ENCODE assay signal across 11 cellular contexts in genomic region chr2:120879401-120880295, GRCh38.
DNase-seq lines count a peak whose midpoint lies in the region; ATAC-seq and TF ChIP-seq lines count a peak whose summit lies in the region.
"Had no signal": no experiment of that assay in that cellular context is flagged by ENCODE, and none has a peak within 500 bp of the region (broad histone marks: within the 10 kb centered on the region; RNA-seq: fewer than 3 reads in every experiment).

No MANE protein-coding gene starts in this region.

- DNase-seq in MG63 (peak; percentile 35), astrocyte of the spinal cord (ENCODE audit: low read depth, low spot score) (peak; percentile 33), myocyte (ENCODE audit: low read depth) (peak; percentile 46), NCI-H1092 treated with DMSO at 0.1 percent for 48 hours (lab: John Stamatoyannopoulos, UW) (no peak), HK-2 (ENCODE audit: unreplicated experiment) (no peak)
- no peak for DNase-seq in activated effector memory CD4-positive, alpha-beta T cell treated with anti-CD3 and anti-CD28 coated beads, Interleukin-2, amount 50 U/mL, for 16 hours
- DNase-seq: activated T-cell treated with anti-CD3 and anti-CD28 coated beads, Interleukin-2, amount 50 U/mL, for 24 hours; Karpas-422; left ventricle myocardium inferior had no signal

- TF ChIP-seq CTCF in astrocyte of the spinal cord (IDR thresholded peaks at IDR 0.05; ENCODE audit: low read depth, low read length), result peak; percentile 15

- H3K9ac ChIP-seq in BLaER1 treated with 17β-estradiol and CSF1 and Interleukin-3, amounts not matched to agents 10 nM and 100 nM, result no peak overlapping the region

- H3K27ac ChIP-seq in BLaER1 treated with 17β-estradiol and CSF1 and Interleukin-3, amounts not matched to agents 10 nM and 100 nM, result no peak overlapping the region
- H3K27ac ChIP-seq: left ventricle myocardium inferior had no signal

- no peaks in the 10 kb centered on the region for H3K27me3 ChIP-seq in BLaER1 treated with 17β-estradiol and CSF1 and Interleukin-3, amounts not matched to agents 10 nM and 100 nM
- no peaks in the 10 kb centered on the region for H3K27me3 ChIP-seq in MG63

- in situ Hi-C loops in astrocyte of the spinal cord (cut with HindIII; ENCODE audit: low sequenced_read_pairs), result no loop called here

- H3K4me2 ChIP-seq in BLaER1 treated with 17β-estradiol and CSF1 and Interleukin-3, amounts not matched to agents 10 nM and 100 nM, result peak overlapping the region in 6 of 11 experiments; percentile 8 to 49 (median 40); a peak in 11 of 22 replicates

- H3K9me3 ChIP-seq in BLaER1 treated with 17β-estradiol and CSF1 and Interleukin-3, amounts not matched to agents 10 nM and 100 nM (replicated peaks in 1 of 11), result no peaks in the 10 kb centered on the region
- H3K9me3 ChIP-seq in MG63, result no peaks in the 10 kb centered on the region
- H3K9me3 ChIP-seq: left ventricle myocardium inferior had no signal

- H3K4me3 ChIP-seq in BLaER1 treated with 17β-estradiol and CSF1 and Interleukin-3, amounts not matched to agents 10 nM and 100 nM, result no peak overlapping the region
- H3K4me3 ChIP-seq in MG63 (no peak overlapping the region), astrocyte of the spinal cord (ENCODE audit: low read depth, low read length) (no peak overlapping the region)
- H3K4me3 ChIP-seq: left ventricle myocardium inferior had no signal

- ATAC-seq in HG02588 (IDR thresholded peaks at IDR 0.05; ENCODE audit: unreplicated experiment), result no peak

- H3K4me1 ChIP-seq in BLaER1 treated with 17β-estradiol and CSF1 and Interleukin-3, amounts not matched to agents 10 nM and 100 nM, result peaks cover 0 to 29% (median 16%) of the 10 kb centered on the region in 10 experiments; a peak in 16 of 20 replicates

- H4K20me1 ChIP-seq in BLaER1 treated with 17β-estradiol and CSF1 and Interleukin-3, amounts not matched to agents 10 nM and 100 nM, result no peaks in the 10 kb centered on the region; a peak in 1 of 22 replicates

- no peaks in the 10 kb centered on the region for H3K36me3 ChIP-seq in BLaER1 treated with 17β-estradiol and CSF1 and Interleukin-3, amounts not matched to agents 10 nM and 100 nM
- H3K36me3 ChIP-seq in MG63, result no peaks in the 10 kb centered on the region
- H3K36me3 ChIP-seq: left ventricle myocardium inferior had no signal

Comparison
In these comparisons a context has a peak if more than half of its experiments do, and no peak if none do; other contexts are left out.
1. DNase-seq: peak in MG63 (single experiment), astrocyte of the spinal cord (single experiment) and myocyte (single experiment); none in NCI-H1092 treated with DMSO at 0.1 percent for 48 hours (single experiment), activated effector memory CD4-positive, alpha-beta T cell treated with anti-CD3 and anti-CD28 coated beads, Interleukin-2, amount 50 U/mL, for 16 hours (single experiment) and HK-2 (single experiment).